21 cellular contexts compared by ENCODE assay signal in the genomic region with DNA sequence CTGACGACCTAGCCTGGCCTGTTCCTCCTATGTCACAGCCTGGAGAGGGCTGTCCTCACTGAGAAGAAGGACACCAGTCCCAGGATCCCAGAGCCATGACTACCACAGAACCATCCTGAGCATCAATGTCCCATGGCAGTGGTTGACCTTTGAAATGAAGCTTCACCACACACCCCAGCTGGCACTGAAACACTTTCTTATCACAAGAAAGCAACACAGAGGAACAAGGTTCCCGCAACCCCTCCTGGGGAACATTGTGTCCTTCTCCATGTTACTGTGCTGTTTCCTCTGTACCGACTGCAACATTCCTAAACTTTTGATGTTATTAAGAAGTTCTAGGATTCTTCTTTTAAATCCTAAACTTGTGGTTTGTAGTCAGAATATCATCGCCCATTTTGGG. TPM values are rescaled to one million over a fixed set of nuclear protein-coding genes. Genes with fewer than 3 reads are reported as not detected.
DNase-seq lines count a peak whose midpoint lies in the region; ATAC-seq and TF ChIP-seq lines count a peak whose summit lies in the region.
"Had no signal": no experiment of that assay in that cellular context is flagged by ENCODE, and none has a peak within 500 bp of the region (broad histone marks: within the 10 kb centered on the region; RNA-seq: fewer than 3 reads in every experiment).

No MANE protein-coding gene starts in this region.

- no peaks in the 10 kb centered on the region for H3K79me2 ChIP-seq in PC-9 (ENCODE audit: low read depth)

- H4K20me1 ChIP-seq in PC-9 (ENCODE audit: insufficient read depth) = no peaks in the 10 kb centered on the region

- H3K27ac ChIP-seq in right atrium auricular region (peak overlapping the region; percentile 64 to 75), sigmoid colon (peak overlapping the region in 2 of 4 donors; percentile 18 to 54), colonic mucosa (no peak overlapping the region), PC-9 (no peak overlapping the region)
- H3K27ac ChIP-seq: C4-2B, cardiac muscle cell, neural progenitor cell, WERI-Rb-1 had no signal

- intact Hi-C loops in Right ventricle myocardium superior (cut with DNase I) (no loop called here), Right ventricle myocardium inferior (cut with DNase I) (no loop called here), sigmoid colon (cut with DNase I) (no loop called here), colonic mucosa (cut with DNase I) (no loop called here), PC-9 (cut with micrococcal nuclease; ENCODE audit: unreplicated experiment) (no loop called here)

- BruUV-seq in PC-9 (replicated peaks; lab: Mats Ljungman, UMichigan) = no TSS peak

- TF ChIP-seq CTCF in right atrium auricular region (IDR thresholded peaks at IDR 0.05) (no peak), sigmoid colon (IDR thresholded peaks at IDR 0.05) (no peak), colonic mucosa (IDR thresholded peaks at IDR 0.05) (no peak), PC-9 (conservative IDR thresholded peaks at IDR 0.05) (no peak), GM10266 (IDR thresholded peaks at IDR 0.05; ENCODE audit: control insufficient read depth, insufficient read depth, low read depth, missing control alignments) (no peak)

- H3K27me3 ChIP-seq in right atrium auricular region = no peaks in the 10 kb centered on the region
- H3K27me3 ChIP-seq in sigmoid colon = no peaks in the 10 kb centered on the region
- no peaks in the 10 kb centered on the region for H3K27me3 ChIP-seq in colonic mucosa
- H3K27me3 ChIP-seq in PC-9 (ENCODE audit: insufficient read depth, low read depth) = no peaks in the 10 kb centered on the region
- H3K27me3 ChIP-seq: cardiac muscle cell, neural progenitor cell had no signal

- DNase-seq in Right ventricle myocardium superior = no peak
- no peak for DNase-seq in Right ventricle myocardium inferior (ENCODE audit: missing footprints)
- peak; percentile 70 for DNase-seq in right atrium auricular region (ENCODE audit: low spot score)
- DNase-seq in sigmoid colon = peak; percentile 26
- DNase-seq in NCI-H146 treated with DMSO at 0.1 percent for 48 hours (lab: John Stamatoyannopoulos, UW; ENCODE audit: unreplicated experiment) = no peak
- DNase-seq in colonic mucosa = no peak
- no peak for DNase-seq in PC-9
- DNase-seq in GM10266 (ENCODE audit: extremely low spot score) = no peak
- DNase-seq: ACHN; activated CD8-positive, alpha-beta T cell treated with anti-CD3 and anti-CD28 coated beads for 36 hours; activated T-cell treated with anti-CD3 and anti-CD28 coated beads, Interleukin-2, amount 50 U/mL, for 72 hours; effector CD4-positive, alpha-beta T cell; GF-D8; NCI-H1092 treated with DMSO at 0.1 percent for 48 hours; NCI-H2107; NCI-H524 treated with DMSO at 0.1 percent for 48 hours; SHP77; WERI-Rb-1 had no signal

- TF ChIP-seq EP300 in sigmoid colon (IDR thresholded peaks at IDR 0.05) = no peak

- no peak for TF ChIP-seq POLR2A in sigmoid colon (IDR thresholded peaks at IDR 0.05)

- H3K4me3 ChIP-seq in right atrium auricular region (no peak overlapping the region), sigmoid colon (no peak overlapping the region), colonic mucosa (no peak overlapping the region), PC-9 (no peak overlapping the region)
- H3K4me3 ChIP-seq: cardiac muscle cell, neural progenitor cell had no signal

- POLR2A ChIA-PET in PC-9 (lab: Charles Lee; ENCODE audit: unreplicated experiment) = no interaction called here

- no peaks in the 10 kb centered on the region for H3K9me2 ChIP-seq in PC-9 (ENCODE audit: insufficient read depth)

- H3K36me3 ChIP-seq in right atrium auricular region = no peaks in the 10 kb centered on the region
- no peaks in the 10 kb centered on the region for H3K36me3 ChIP-seq in sigmoid colon
- no peaks in the 10 kb centered on the region for H3K36me3 ChIP-seq in colonic mucosa
- no peaks in the 10 kb centered on the region for H3K36me3 ChIP-seq in PC-9 (ENCODE audit: low read depth)
- H3K36me3 ChIP-seq: cardiac muscle cell, neural progenitor cell, WERI-Rb-1 had no signal

- CTCF ChIA-PET in PC-9 (lab: Charles Lee) = no interaction called here

- H3F3A ChIP-seq in PC-9 (ENCODE audit: insufficient read depth, low read depth) = no peaks in the 10 kb centered on the region

- ATAC-seq in Right ventricle myocardium superior (ENCODE audit: poor library complexity) (peak; percentile 66), Right ventricle myocardium inferior (no peak)
- ATAC-seq: activated CD8-positive, alpha-beta T cell treated with anti-CD3 and anti-CD28 coated beads for 36 hours; activated T-cell treated with anti-CD3 and anti-CD28 coated beads, Interleukin-2, amount 50 U/mL, for 72 hours had no signal

- WGBS in sigmoid colon, 2 donors = 62 to 72% methylated on average over 4 of the region's 4 CpGs

- H3K9me3 ChIP-seq in right atrium auricular region (no peaks in the 10 kb centered on the region), sigmoid colon (no peaks in the 10 kb centered on the region), colonic mucosa (no peaks in the 10 kb centered on the region), PC-9 (ENCODE audit: insufficient read depth, low read depth) (no peaks in the 10 kb centered on the region)

- no peak overlapping the region for H2AFZ ChIP-seq in PC-9
- H2AFZ ChIP-seq: neural progenitor cell had no signal

- no peak overlapping the region for H3K9ac ChIP-seq in colonic mucosa (ENCODE audit: low read depth in 2 of 2, low read length in 2 of 2)
- H3K9ac ChIP-seq: neural progenitor cell had no signal

- H3K4me1 ChIP-seq in right atrium auricular region (peaks cover 0 to 17% of the 10 kb centered on the region in 2 donors), sigmoid colon (peaks cover 0 to 18% (median 8%) of the 10 kb centered on the region in 4 donors), colonic mucosa (no peaks in the 10 kb centered on the region), PC-9 (replicated peaks; ENCODE audit: insufficient read depth) (no peaks in the 10 kb centered on the region)

- no peak overlapping the region for H3K4me2 ChIP-seq in PC-9
- H3K4me2 ChIP-seq: neural progenitor cell had no signal

RNA-seq across cellular contexts. Expression of a gene that starts 21.2 kb away (rescaled TPM):
- 7.6 TPM for total RNA-seq in Right ventricle myocardium superior
- 7.3 TPM for total RNA-seq in Right ventricle myocardium inferior
- total RNA-seq in right atrium auricular region = 1 to 10 TPM; 4.3 to 8.7 TPM
- 10 to 100 TPM in 3 of 4 donors, 1 to 10 TPM in 1; 6.6 to 24.6 (median 15.1) TPM for total RNA-seq in sigmoid colon
- polyA plus RNA-seq in sigmoid colon = 10 to 100 TPM in 1 of 3 donors, 1 to 10 TPM in 2; 1.6 to 15.7 (median 3.6) TPM
- 10 to 100 TPM; 10.8 to 20.0 TPM for total RNA-seq in colonic mucosa
- total RNA-seq in PC-9 (2021) = 26.8 and 34.2 TPM in 2 replicates

Comparison
In these comparisons a context has a peak if more than half of its experiments do, and no peak if none do; other contexts are left out.
1. DNase-seq: peak in right atrium auricular region (single experiment) and sigmoid colon (single experiment); none in Right ventricle myocardium superior (single experiment), Right ventricle myocardium inferior (single experiment), NCI-H146 treated with DMSO at 0.1 percent for 48 hours (single experiment), colonic mucosa (single experiment), PC-9 (0 of 2) and GM10266 (single experiment).
2. H3K27ac ChIP-seq: peak in right atrium auricular region (2 of 2); none in colonic mucosa (single experiment) and PC-9 (single experiment).